In the genomic region with DNA sequence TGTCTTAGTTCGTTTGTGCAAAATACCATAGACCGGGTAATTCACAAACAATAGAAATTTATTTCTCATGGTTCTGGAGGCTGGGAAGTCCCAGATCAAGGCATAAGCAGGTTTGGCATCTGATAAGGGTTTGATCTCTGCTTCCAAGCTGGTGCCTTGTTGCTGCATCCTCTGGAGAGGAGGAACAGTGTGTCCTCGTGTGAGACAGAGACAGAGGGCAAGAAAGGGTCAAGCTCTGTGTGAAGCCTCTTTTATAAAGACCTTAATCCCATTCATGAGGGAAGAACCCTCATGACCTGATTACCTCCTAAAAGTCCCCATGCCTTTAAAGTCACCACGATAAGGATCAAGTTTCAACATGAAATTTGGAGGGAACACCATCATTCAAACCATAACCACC, we compare ENCODE assay signal across 23 cellular contexts.
"Had no signal": no experiment of that assay in that cellular context is flagged by ENCODE, and none has a peak within 500 bp of the region (broad histone marks: within the 10 kb centered on the region; RNA-seq: fewer than 3 reads in every experiment).

No MANE protein-coding gene starts in this region.

- H3K4me3 ChIP-seq: SK-N-MC had no signal

- H3K27ac ChIP-seq: SK-N-MC, VCaP had no signal

- FAIRE-seq: TTC549 had no signal

- ATAC-seq: activated CD4-positive, alpha-beta T cell treated with anti-CD3 and anti-CD28 coated beads for 36 hours; activated CD8-positive, alpha-beta T cell treated with anti-CD3 and anti-CD28 coated beads for 36 hours; T-cell had no signal

- DNase-seq: activated CD4-positive, alpha-beta T cell treated with anti-CD3 and anti-CD28 coated beads for 36 hours; activated CD8-positive, alpha-beta memory T cell treated with anti-CD3 and anti-CD28 coated beads, Interleukin-2, amount 50 U/mL, for 4 hours; activated CD8-positive, alpha-beta T cell treated with anti-CD3 and anti-CD28 coated beads for 36 hours; activated effector memory CD4-positive, alpha-beta T cell treated with Interleukin-2 at 50 U/mL for 16 hours; activated naive CD4-positive, alpha-beta T cell; aorta; KG1; NCI-H1048; NCI-H146; NCI-H187 treated with DMSO at 0.1 percent for 48 hours; NCI-H2081 treated with DMSO at 0.1 percent for 48 hours; NCI-H2171; NCI-H2227 treated with DMSO at 0.1 percent for 48 hours; NCI-H446 treated with DMSO at 0.1 percent for 48 hours; NCI-H524 treated with DMSO at 0.1 percent for 48 hours; NCI-H748 treated with DMSO at 0.1 percent for 48 hours; SIG-M5; T-cell; T-helper 2 cell; T1000 had no signal
